ENCODE assay signal across 8 cellular contexts in the genomic region with DNA sequence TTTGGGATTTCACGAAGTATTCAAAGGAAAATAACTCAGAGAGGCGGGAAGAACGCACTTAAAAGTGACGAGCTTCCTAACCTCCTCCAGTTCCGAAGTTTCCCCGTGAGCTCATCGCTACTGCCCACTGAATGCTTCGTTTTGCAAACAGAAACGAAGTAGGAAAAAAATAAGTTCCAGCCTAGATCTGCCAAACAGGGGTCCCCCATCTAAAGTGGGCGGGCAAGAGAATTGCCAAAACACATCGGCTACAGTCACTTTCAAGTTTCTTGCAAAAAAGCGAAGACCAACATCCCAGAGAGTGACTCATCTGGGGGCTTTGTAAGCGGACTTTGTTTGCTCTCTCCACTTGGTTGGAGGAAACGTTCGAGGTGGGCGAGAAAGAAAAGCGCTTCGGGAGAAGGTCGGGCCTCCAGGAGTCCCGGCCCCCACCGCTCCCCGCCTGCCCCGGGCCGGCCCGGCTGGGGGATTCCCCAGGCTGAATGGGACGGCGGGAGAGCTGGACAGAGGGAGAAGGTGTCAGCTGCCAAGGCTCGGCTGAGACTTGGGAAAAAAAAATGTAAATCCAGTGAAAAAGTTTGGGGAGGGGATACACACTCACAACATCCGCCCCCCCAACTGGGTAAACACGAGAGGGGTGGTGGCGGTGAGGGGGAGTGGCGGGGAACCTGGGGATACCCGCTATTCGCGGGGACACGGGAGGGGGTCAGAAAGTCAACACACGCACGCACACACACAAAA. TPM values are rescaled to one million over a fixed set of nuclear protein-coding genes. Genes with fewer than 3 reads are reported as not detected.
DNase-seq lines count a peak whose midpoint lies in the region; ATAC-seq and TF ChIP-seq lines count a peak whose summit lies in the region.

No MANE protein-coding gene starts in this region.

- peak overlapping the region; percentile 96 for H3K4me3 Mint-ChIP-seq in CD4-positive, alpha-beta T cell
- H3K4me3 Mint-ChIP-seq in nephron, result peak overlapping the region; percentile 93 to 94 (median 94)
- peak overlapping the region; percentile 92 for H3K4me3 Mint-ChIP-seq in type B pancreatic cell

- H3K9me3 Mint-ChIP-seq in CD4-positive, alpha-beta T cell, result no peaks in the 10 kb centered on the region
- H3K9me3 Mint-ChIP-seq in nephron (no peaks in the 10 kb centered on the region), type B pancreatic cell (no peaks in the 10 kb centered on the region)

- H3K4me1 ChIP-seq in GM23248 (ENCODE audit: insufficient read depth), result peaks cover 40% of the 10 kb centered on the region

- no peaks in the 10 kb centered on the region for H3K9me3 ChIP-seq in CD4-positive, alpha-beta T cell (ENCODE audit: control insufficient read depth, low read length)
- no peaks in the 10 kb centered on the region for H3K9me3 ChIP-seq in GM23248 (ENCODE audit: low read depth)

- H3K9me2 ChIP-seq in GM23248 (ENCODE audit: insufficient read depth), result no peaks in the 10 kb centered on the region

- peaks cover 56% of the 10 kb centered on the region for H3K36me3 Mint-ChIP-seq in CD4-positive, alpha-beta T cell (ENCODE audit: low read depth)
- H3K36me3 Mint-ChIP-seq in nephron (ENCODE audit: low read depth) (peaks cover 9% of the 10 kb centered on the region), type B pancreatic cell (peaks cover 15% of the 10 kb centered on the region)

- H3F3A ChIP-seq in GM23248 (ENCODE audit: insufficient read depth), result peaks cover 63% of the 10 kb centered on the region

- peak overlapping the region; percentile 94 for H3K9ac ChIP-seq in GM23248

- 0 out of 2 replicates have a peak, but pooled peaks cover 6% of the 10 kb centered on the region for H3K36me3 ChIP-seq in GM23248 (ENCODE audit: low read depth)

- H3K27me3 ChIP-seq in CD4-positive, alpha-beta T cell (ENCODE audit: control insufficient read depth, insufficient read depth, low read length), result no peaks in the 10 kb centered on the region
- no peaks in the 10 kb centered on the region for H3K27me3 ChIP-seq in GM23248 (replicated peaks; ENCODE audit: insufficient read depth)

- POLR2A ChIA-PET in CD4-positive, alpha-beta T cell (lab: Charles Lee), result interaction anchor here (0.7 to 3.6 kb wide), 7 partner anchors 10 to 137 kb away, joined by 3 to 26 read pairs (median 4); a partner anchor contains a TSS

- intact Hi-C loops in CD4-positive, alpha-beta T cell (cut with DNase I, micrococcal nuclease), result loop anchor here (2.0 to 5.0 kb wide), 4 partner anchors 20 to 365 kb away; a partner anchor contains a TSS

- peaks cover 58% of the 10 kb centered on the region for H3K79me2 ChIP-seq in GM23248 (ENCODE audit: insufficient read depth)

- DNase-seq in CD4-positive, alpha-beta T cell, result peak in 8 of 10 experiments; percentile 6 to 42 (median 21)
- peak; percentile 87 for DNase-seq in GM23248
- peak; percentile 87 for DNase-seq in NCI-H69 (lab: John Stamatoyannopoulos, UW)
- DNase-seq in activated effector memory CD4-positive, alpha-beta T cell treated with Interleukin-2 at 50 U/mL for 16 hours, result peak; percentile 35
- DNase-seq in fibroblast of peridontal ligament (ENCODE audit: extremely low read depth), result peak; percentile 83
- DNase-seq in type B pancreatic cell (ENCODE audit: extremely low spot score, unreplicated experiment), result no peak
- DNase-seq in midbrain (lab: John Stamatoyannopoulos, UW), result no peak

- H4K20me1 ChIP-seq in GM23248 (ENCODE audit: insufficient read depth), result no peaks in the 10 kb centered on the region

- TF ChIP-seq CTCF in CD4-positive, alpha-beta T cell (IDR thresholded peaks at IDR 0.05), result no peak
- TF ChIP-seq CTCF in nephron (IDR thresholded peaks at IDR 0.05; ENCODE audit: unreplicated experiment in 3 of 3) (no peak), type B pancreatic cell (conservative IDR thresholded peaks at IDR 0.05) (no peak)

- peak overlapping the region; percentile 95 for H3K4me2 ChIP-seq in GM23248 (ENCODE audit: unreplicated experiment)

- WGBS in GM23248 (ENCODE audit: low coverage in 1 of 2, low lambda C conversion rate in 2 of 2, missing lambda C conversion rate in 2 of 2), 2 experiments, result 0 to 1% methylated on average over 27 to 38 of the region's 38 CpGs

- H3K27me3 Mint-ChIP-seq in CD4-positive, alpha-beta T cell, result no peaks in the 10 kb centered on the region
- H3K27me3 Mint-ChIP-seq in nephron (ENCODE audit: low read depth) (no peaks in the 10 kb centered on the region), type B pancreatic cell (peaks cover 3% of the 10 kb centered on the region)

- H3K27ac ChIP-seq in CD4-positive, alpha-beta T cell (ENCODE audit: low read depth, low read length), result peak overlapping the region; percentile 74
- peak overlapping the region; percentile 89 for H3K27ac ChIP-seq in GM23248

- H3K4me3 ChIP-seq in GM23248, result peak overlapping the region; percentile 81

- H3K4me1 Mint-ChIP-seq in CD4-positive, alpha-beta T cell (ENCODE audit: low read depth), result peaks cover 71% of the 10 kb centered on the region
- peaks cover 84% of the 10 kb centered on the region for H3K4me1 Mint-ChIP-seq in nephron
- H3K4me1 Mint-ChIP-seq in type B pancreatic cell (ENCODE audit: unreplicated experiment), result peaks cover 69% of the 10 kb centered on the region

- peak overlapping the region; percentile 35 for H2AFZ ChIP-seq in GM23248

- ATAC-seq in CD4-positive, alpha-beta T cell (ENCODE audit: poor library complexity), result peak; percentile 5

- in situ Hi-C loops in GM23248 (cut with MboI), result no loop called here

- CTCF ChIA-PET in CD4-positive, alpha-beta T cell (lab: Charles Lee), result interaction anchor here (1.1 to 2.1 kb wide), 5 partner anchors 8 to 95 kb away, joined by 3 to 9 read pairs (median 6); a partner anchor contains a TSS

- H3K27ac Mint-ChIP-seq in CD4-positive, alpha-beta T cell, result peak overlapping the region; percentile 91
- H3K27ac Mint-ChIP-seq in nephron, result peak overlapping the region; percentile 97 to 99 (median 97)
- peak overlapping the region; percentile 92 for H3K27ac Mint-ChIP-seq in type B pancreatic cell

RNA-seq across cellular contexts. Expression of a gene that starts 1.0 kb away (rescaled TPM):
- total RNA-seq in CD4-positive, alpha-beta T cell, result 10 to 100 TPM; 41.6 to 41.7 TPM
- 45.5 and 51.9 TPM in 2 replicates for total RNA-seq in GM23248 (2014; rRNA removed; shearing (Covaris generic))
- 30.5 and 32.2 TPM in 2 replicates for polyA plus RNA-seq in GM23248 (2016; fragmentation: Nextera tagmentation; extraction: Ambion mirVana)
- 53.3 and 73.2 TPM in 2 replicates for total RNA-seq in type B pancreatic cell (ENCODE audit: low replicate concordance)

RNA-seq across cellular contexts. Expression of a gene that starts 20.0 kb away (rescaled TPM):
- total RNA-seq in CD4-positive, alpha-beta T cell, result 100 to 1,000 TPM; 115 to 121 TPM
- 204 and 228 TPM in 2 replicates for total RNA-seq in GM23248 (2014; rRNA removed; shearing (Covaris generic))
- polyA plus RNA-seq in GM23248 (2016; fragmentation: Nextera tagmentation; extraction: Ambion mirVana), result 125 and 130 TPM in 2 replicates
- 200 and 306 TPM in 2 replicates for total RNA-seq in type B pancreatic cell (ENCODE audit: low replicate concordance)

RNA-seq across cellular contexts. Expression of a gene that starts 31.8 kb away (rescaled TPM):
- total RNA-seq in CD4-positive, alpha-beta T cell, result 1 to 10 TPM in 1 of 2 experiments, under 1 TPM in 1; 0.41 to 1.0 TPM
- 11.1 and 18.8 TPM in 2 replicates for total RNA-seq in GM23248 (2014; rRNA removed; shearing (Covaris generic))
- polyA plus RNA-seq in GM23248 (2016; fragmentation: Nextera tagmentation; extraction: Ambion mirVana), result 13.6 and 15.5 TPM in 2 replicates
- total RNA-seq in type B pancreatic cell (ENCODE audit: low replicate concordance), result 29.8 and 31.3 TPM in 2 replicates

Comparison
In these comparisons a context has a peak if more than half of its experiments do, and no peak if none do; other contexts are left out.
1. DNase-seq: peak in CD4-positive, alpha-beta T cell (8 of 10), GM23248 (single experiment), NCI-H69 (single experiment), activated effector memory CD4-positive, alpha-beta T cell treated with Interleukin-2 at 50 U/mL for 16 hours (single experiment) and fibroblast of peridontal ligament (single experiment); none in type B pancreatic cell (single experiment) and midbrain (single experiment).
2. Peak in every context shown above with its lines, with median percentiles within 50 percentile points of each other: H3K27ac Mint-ChIP-seq and H3K4me3 Mint-ChIP-seq.